ENCODE assay signal across 10 cellular contexts in genomic region chr13:91381371-91381770, GRCh38. TPM values are rescaled to one million over a fixed set of nuclear protein-coding genes. Genes with fewer than 3 reads are reported as not detected.
DNase-seq lines count a peak whose midpoint lies in the region; ATAC-seq, FAIRE-seq and TF ChIP-seq lines count a peak whose summit lies in the region.
"Had no signal": no experiment of that assay in that cellular context is flagged by ENCODE, and none has a peak within 500 bp of the region (broad histone marks: within the 10 kb centered on the region; RNA-seq: fewer than 3 reads in every experiment).

No MANE protein-coding gene starts in this region.

- no peak overlapping the region for H4K5ac ChIP-seq in H9 (ENCODE audit: insufficient read length, low read depth, low read length)

- H3K56ac ChIP-seq in H9 (ENCODE audit: insufficient read length, low read depth, low read length): no peak overlapping the region

- H3K27me3 Mint-ChIP-seq in H9 (ENCODE audit: low read depth) (no peaks in the 10 kb centered on the region; the same call in 1 of the 2 replicates), T-helper 17 cell (peaks cover 18% of the 10 kb centered on the region)

- H3K9me3 Mint-ChIP-seq in H9: no peaks in the 10 kb centered on the region

- H4K91ac ChIP-seq in H9 (ENCODE audit: insufficient read length, low read depth, low read length): no peak overlapping the region

- no peaks in the 10 kb centered on the region for H4K20me1 ChIP-seq in H9 (ENCODE audit: control insufficient read depth, insufficient read depth, insufficient read length)

- H3K14ac ChIP-seq in H9 (ENCODE audit: insufficient read depth, low read length): no peak overlapping the region

- H2AFZ ChIP-seq in H9 (ENCODE audit: low read length): no peak overlapping the region

- no peaks in the 10 kb centered on the region for H3K23me2 ChIP-seq in H9 (ENCODE audit: insufficient read length, low read depth, low read length, poor library complexity, severe bottlenecking)

- no peak overlapping the region for H3K9ac ChIP-seq in H9 (ENCODE audit: extremely low read depth, insufficient read length, low read length)

- no peak overlapping the region for H3K23ac ChIP-seq in H9 (ENCODE audit: insufficient read length, low read depth, low read length)

- H3K36me3 Mint-ChIP-seq in H9 (ENCODE audit: insufficient read depth in 1 of 3, low read depth in 3 of 3): no peaks in the 10 kb centered on the region
- peaks cover 4% of the 10 kb centered on the region for H3K36me3 Mint-ChIP-seq in T-helper 17 cell (ENCODE audit: low read depth)

- H3K27ac ChIP-seq in C4-2B: no peak overlapping the region
- H3K27ac ChIP-seq in H9 (ENCODE audit: insufficient read length, low read depth, low read length): no peak overlapping the region

- H2BK12ac ChIP-seq in H9 (ENCODE audit: insufficient read length, low read depth, low read length): no peak overlapping the region

- H3K4me3 Mint-ChIP-seq in H9: no peak overlapping the region
- no peak overlapping the region for H3K4me3 Mint-ChIP-seq in T-helper 17 cell

- H3K9me3 ChIP-seq in H9 (ENCODE audit: control insufficient read depth, low read depth, low read length) (no peaks in the 10 kb centered on the region), T-helper 17 cell (ENCODE audit: control insufficient read depth, low read length, poor library complexity, severe bottlenecking) (no peaks in the 10 kb centered on the region)

- H2BK20ac ChIP-seq in H9 (ENCODE audit: low read depth, low read length, poor library complexity, severe bottlenecking): no peak overlapping the region

- no peak overlapping the region for H3K4me2 ChIP-seq in H9 (ENCODE audit: insufficient read depth, insufficient read length, low read length)

- no peak overlapping the region for H2AK5ac ChIP-seq in H9 (ENCODE audit: insufficient read length, low read length)

- peak; percentile 56 for FAIRE-seq in TTC549 (lab: Jason Lieb, UNC)

- no peak for ATAC-seq in T-helper 17 cell

- no peak for DNase-seq in H9
- peak; percentile 14 for DNase-seq in kidney tubule cell (ENCODE audit: low spot score)
- DNase-seq in NCI-H510A treated with DMSO at 0.1 percent for 48 hours (lab: John Stamatoyannopoulos, UW): no peak
- DNase-seq in stimulated activated CD4-positive, alpha-beta T cell treated with anti-CD3 and anti-CD28 coated beads, Interleukin-2, amount 100 ng/mL, for 24 hours: no peak
- DNase-seq in T-helper 17 cell: no peak
- no peak for DNase-seq in A172 (ENCODE audit: low spot score)
- DNase-seq: activated effector memory CD4-positive, alpha-beta T cell treated with anti-CD3 and anti-CD28 coated beads, Interleukin-2, amount 50 U/mL, for 16 hours; NCI-H1092 treated with DMSO at 0.1 percent for 48 hours had no signal

- no peak overlapping the region for H2BK120ac ChIP-seq in H9 (ENCODE audit: low read depth, low read length, poor library complexity, severe bottlenecking)

- H4K8ac ChIP-seq in H9 (replicated peaks; ENCODE audit: insufficient read length, low read depth, low read length): no peak overlapping the region

- H3K4me1 Mint-ChIP-seq in H9 (no peaks in the 10 kb centered on the region), T-helper 17 cell (peaks cover 4% of the 10 kb centered on the region)

- TF ChIP-seq CTCF in C4-2B (conservative IDR thresholded peaks at IDR 0.05) (peak; percentile 57), H9 (conservative IDR thresholded peaks at IDR 0.05) (peak; percentile 56; the same call in 2 of the 3 replicates)

- H3K4me1 ChIP-seq in H9 (ENCODE audit: insufficient read depth, low read length): no peaks in the 10 kb centered on the region

- no peak overlapping the region for H3T11ph ChIP-seq in H9 (ENCODE audit: low read length)

- H3K4ac ChIP-seq in H9 (ENCODE audit: low read depth, low read length): no peak overlapping the region

- no peaks in the 10 kb centered on the region for H3K27me3 ChIP-seq in H9 (ENCODE audit: insufficient read depth, low read length)

- H2BK5ac ChIP-seq in H9 (ENCODE audit: insufficient read length, low read length): no peak overlapping the region

- no peaks in the 10 kb centered on the region for H3K79me1 ChIP-seq in H9 (ENCODE audit: insufficient read depth, low read depth, low read length, poor library complexity, severe bottlenecking)

- no peak overlapping the region for H3K27ac Mint-ChIP-seq in H9
- H3K27ac Mint-ChIP-seq in T-helper 17 cell: no peak overlapping the region

- H2BK15ac ChIP-seq in H9 (ENCODE audit: low read depth, low read length): no peak overlapping the region

- H3K79me2 ChIP-seq in H9 (ENCODE audit: insufficient read depth, low read length): no peaks in the 10 kb centered on the region

- H3K18ac ChIP-seq in H9 (ENCODE audit: insufficient read length, low read depth, low read length): no peak overlapping the region

RNA-seq across cellular contexts. Expression of gene GPC5, which starts 17.1 kb away (rescaled TPM):
- total RNA-seq in H9 (2021) (0.15 TPM in 1 of 2 replicates, not detected in the other), T-helper 17 cell (1 to 10 TPM in 1 of 2 donors, not detected in 1; 1.1 TPM)
- total RNA-seq in A172 (2014; rRNA removed; shearing (Covaris generic)): not detected in 2 replicates

RNA-seq across cellular contexts. Expression of gene MIR17HG, which starts 33.9 kb away (rescaled TPM):
- total RNA-seq in H9 (2021) (35.7 and 38.7 TPM in 2 replicates), T-helper 17 cell (1 to 10 TPM; 6.9 to 9.1 TPM)
- total RNA-seq in A172 (2014; rRNA removed; shearing (Covaris generic)): 2.1 and 3.7 TPM in 2 replicates
